Comparison of ENCODE assay signal across 15 cellular contexts in the genomic region with DNA sequence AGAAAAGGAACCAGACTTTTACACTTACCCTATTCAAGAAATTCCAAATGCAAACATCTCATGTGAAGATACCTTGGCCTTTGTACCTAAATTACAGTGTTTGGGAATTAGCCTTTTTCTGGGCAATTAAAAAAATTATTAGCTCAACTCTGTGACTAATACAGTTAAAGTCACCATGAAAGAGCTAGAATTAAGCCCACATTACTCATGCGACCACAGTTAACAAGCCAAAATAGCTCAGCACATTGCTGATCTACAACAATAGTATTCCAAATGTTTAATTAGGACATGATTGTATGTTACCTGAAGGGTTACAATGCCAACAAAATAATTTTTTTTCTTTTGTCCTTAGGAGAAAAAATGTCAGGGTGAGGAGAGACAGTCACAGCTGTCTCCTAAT.
DNase-seq lines count a peak whose midpoint lies in the region; ATAC-seq and TF ChIP-seq lines count a peak whose summit lies in the region.
"Had no signal": no experiment of that assay in that cellular context is flagged by ENCODE, and none has a peak within 500 bp of the region (broad histone marks: within the 10 kb centered on the region; RNA-seq: fewer than 3 reads in every experiment).

No MANE protein-coding gene starts in this region.

- H3K4me2 ChIP-seq in fibroblast of lung (ENCODE audit: extremely low read depth, insufficient read depth, low read length), result no peak overlapping the region
- H3K4me2 ChIP-seq: BLaER1 had no signal

- H3K36me3 ChIP-seq in fibroblast of lung (ENCODE audit: control insufficient read depth, insufficient read depth, low read length), result no peaks in the 10 kb centered on the region
- H3K36me3 ChIP-seq: BLaER1, HAP-1 had no signal

- no peaks in the 10 kb centered on the region for H3K4me1 ChIP-seq in fibroblast of lung (ENCODE audit: control insufficient read depth, extremely low read depth, insufficient read depth, low read length)
- H3K4me1 ChIP-seq: BLaER1, HAP-1 had no signal

- peak; percentile 2 for DNase-seq in HCEC 1CT
- peak; percentile 65 for DNase-seq in amniotic epithelial cell (ENCODE audit: low read depth)
- peak; percentile 6 to 70 for DNase-seq in fibroblast of lung (ENCODE audit: low read depth in 2 of 2)
- DNase-seq in retinal pigment epithelial cell (ENCODE audit: low read depth), result peak; percentile 75
- no peak for DNase-seq in NCI-H2029 treated with DMSO at 0.1 percent for 48 hours (lab: John Stamatoyannopoulos, UW)
- no peak for DNase-seq in HUDEP-2 (lab: John Stamatoyannopoulos, UW; ENCODE audit: unreplicated experiment in 76 of 76)
- DNase-seq: CD8-positive, alpha-beta T cell; NCI-H1436; NCI-H2081; NCI-H524; SHP77 had no signal

- no peak overlapping the region for H3K9ac ChIP-seq in fibroblast of lung (ENCODE audit: insufficient read depth, low read length)
- H3K9ac ChIP-seq: BLaER1 had no signal

- H3K4me3 ChIP-seq in fibroblast of lung (replicated peaks in 1 of 4; ENCODE audit: control extremely low read depth in 1 of 4, insufficient read depth in 1 of 4, low read depth in 3 of 4, low read length in 4 of 4) (no peak overlapping the region), retinal pigment epithelial cell (ENCODE audit: low read length) (no peak overlapping the region)
- H3K4me3 ChIP-seq: BLaER1, HAP-1, K562 had no signal

- no peaks in the 10 kb centered on the region for H3K27me3 ChIP-seq in fibroblast of lung (ENCODE audit: control insufficient read depth, insufficient read depth, low read length)
- H3K27me3 ChIP-seq: BLaER1 had no signal

- no peak overlapping the region for H2AFZ ChIP-seq in fibroblast of lung (ENCODE audit: low read length)

- no peaks in the 10 kb centered on the region for H4K20me1 ChIP-seq in fibroblast of lung (ENCODE audit: control insufficient read depth, extremely low read depth, insufficient read depth, low read length)
- H4K20me1 ChIP-seq: BLaER1 had no signal

- TF ChIP-seq CTCF in fibroblast of lung (conservative IDR thresholded peaks at IDR 0.05 in 1 of 2, IDR thresholded peaks at IDR 0.05 in 1 of 2; ENCODE audit: low read depth in 1 of 2, low read length in 2 of 2), result no peak
- TF ChIP-seq CTCF in retinal pigment epithelial cell (conservative IDR thresholded peaks at IDR 0.05; ENCODE audit: low read depth, low read length), result no peak

- no peaks in the 10 kb centered on the region for H3K79me2 ChIP-seq in fibroblast of lung (ENCODE audit: control insufficient read depth, insufficient read depth, low read length)

- no peak overlapping the region for H3K27ac ChIP-seq in fibroblast of lung (ENCODE audit: insufficient read depth, low read length)
- H3K27ac ChIP-seq: BLaER1 had no signal

- ATAC-seq in HG02885 (IDR thresholded peaks at IDR 0.05; ENCODE audit: poor library complexity, unreplicated experiment), result no peak
- ATAC-seq: CD8-positive, alpha-beta T cell; K562 had no signal

- H3K9me3 ChIP-seq in fibroblast of lung (ENCODE audit: control insufficient read depth, insufficient read depth, low read depth, low read length), result no peaks in the 10 kb centered on the region
- H3K9me3 ChIP-seq: HAP-1 had no signal

Comparison
In these comparisons a context has a peak if more than half of its experiments do, and no peak if none do; other contexts are left out.
1. DNase-seq: peak in HCEC 1CT (single experiment), amniotic epithelial cell (single experiment), fibroblast of lung (2 of 2) and retinal pigment epithelial cell (single experiment); none in NCI-H2029 treated with DMSO at 0.1 percent for 48 hours (single experiment) and HUDEP-2 (0 of 76).